Comparison of ENCODE assay signal across 1 cellular context in the genomic region with DNA sequence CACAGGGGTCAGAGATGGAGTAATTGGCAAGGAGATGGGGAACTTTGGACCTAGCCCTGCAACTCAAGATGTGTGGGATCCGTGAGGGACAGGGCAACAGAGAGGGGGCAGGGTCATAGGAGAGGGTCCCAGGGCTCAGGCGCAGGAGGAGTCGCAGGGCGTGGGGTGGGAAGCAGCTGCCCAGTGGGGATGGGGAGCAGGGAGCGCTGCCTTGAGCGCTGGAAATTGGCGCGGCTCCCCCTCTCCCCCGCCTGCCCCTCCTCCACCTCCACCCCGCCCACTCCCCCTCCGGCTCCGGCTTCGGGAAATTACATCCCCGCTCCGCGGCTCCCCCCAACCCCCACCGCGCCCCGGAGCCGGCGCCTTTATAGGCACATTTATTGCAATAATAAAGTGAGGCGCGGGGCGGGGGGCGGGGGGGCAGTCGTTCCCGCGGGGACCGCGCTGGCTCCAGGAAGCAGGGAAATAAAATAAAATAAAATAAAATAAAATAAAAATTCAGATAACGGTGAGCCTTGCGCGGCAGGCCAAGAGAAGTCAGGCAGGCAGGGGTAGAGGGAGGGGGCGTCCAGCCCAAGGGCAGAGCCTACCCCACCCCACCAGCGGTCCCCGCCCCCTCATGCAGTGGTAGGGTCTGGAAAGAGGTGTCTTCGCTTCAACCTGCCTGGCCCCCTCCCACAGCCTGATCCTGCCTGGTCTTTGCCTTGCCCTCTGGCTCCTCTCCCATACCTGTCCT.
A peak's percentile ranks its signal among the peaks of the same experiment; 100 is the strongest.
TF ChIP-seq lines count a peak whose summit lies in the region.

No MANE protein-coding gene starts in this region.

TF ChIP-seq in HEK293, 187 proteins besides CTCF, POLR2A, EP300 and RAD21 (continued from another document):
- no peak for TF ChIP-seq ZNF324 (tag by site-specific recombination; IDR thresholded peaks at IDR 0.05)
- TF ChIP-seq ZNF48 (tag by site-specific recombination; IDR thresholded peaks at IDR 0.05), result no peak
- TF ChIP-seq ZNF398 (tag by site-specific recombination; IDR thresholded peaks at IDR 0.05), result peak; percentile 91
- TF ChIP-seq ZBTB49 (tag by site-specific recombination; IDR thresholded peaks at IDR 0.05; ENCODE audit: low read depth), result no peak
- peak; percentile 31; the same call in 1 of the 2 replicates for TF ChIP-seq SP7 (tag by site-specific recombination; IDR thresholded peaks at IDR 0.05)
- TF ChIP-seq EGR2 (tag by site-specific recombination; IDR thresholded peaks at IDR 0.05; ENCODE audit: low read depth), result peak; percentile 53; the same call in 1 of the 2 replicates
- TF ChIP-seq PRDM10 (tag by site-specific recombination; IDR thresholded peaks at IDR 0.05), result peak; percentile 95
- no peak for TF ChIP-seq ZBTB8A (tag by site-specific recombination; IDR thresholded peaks at IDR 0.05)
- peak; percentile 64; the same call in 1 of the 2 replicates for TF ChIP-seq ZFHX2 (tag by site-specific recombination; conservative IDR thresholded peaks at IDR 0.05)
- peak; percentile 64; the same call in 1 of the 2 replicates for TF ChIP-seq GLIS2 (tag by site-specific recombination; IDR thresholded peaks at IDR 0.05)
- no peak for TF ChIP-seq ZNF580 (tag by site-specific recombination; IDR thresholded peaks at IDR 0.05)
- TF ChIP-seq ZBTB7A (tag by site-specific recombination; IDR thresholded peaks at IDR 0.05; ENCODE audit: low read depth), result 0 out of 2 replicates have a peak, but pooled peaks have one; percentile 29
- peak; percentile 6 for TF ChIP-seq ZBTB26 (tag by site-specific recombination; optimal IDR thresholded peaks at IDR 0.05)
